In genomic region chr6:118419448-118420394, GRCh38 we compare ENCODE assay signal across 1 cellular context.
TF ChIP-seq lines count a peak whose summit lies in the region.

No MANE protein-coding gene starts in this region.

TF ChIP-seq in K562, 482 proteins besides CTCF, POLR2A, EP300 and RAD21 (continued from another document):
- TF ChIP-seq ZNF407 (IDR thresholded peaks at IDR 0.05; ENCODE audit: low read depth) (no peak), MAFK (IDR thresholded peaks at IDR 0.05; ENCODE audit: low read length) (peak; percentile 65), ZBTB40 (IDR thresholded peaks at IDR 0.05) (no peak), ZBTB40 (CRISPR knock-in tag; IDR thresholded peaks at IDR 0.05) (no peak), POLR2B (IDR thresholded peaks at IDR 0.05; ENCODE audit: low read depth, partially characterized antibody) (no peak), MAFF (IDR thresholded peaks at IDR 0.05; ENCODE audit: low read length) (peak; percentile 67), MAFG (tag; conservative IDR thresholded peaks at IDR 0.05) (peak; percentile 77), EWSR1 (IDR thresholded peaks at IDR 0.05; ENCODE audit: borderline replicate concordance, low read depth, partially characterized antibody) (no peak), ELF1 (tag; IDR thresholded peaks at IDR 0.05) (no peak), TEAD2 (tag; IDR thresholded peaks at IDR 0.05) (no peak), KLF1 (tag; IDR thresholded peaks at IDR 0.05) (no peak), C11orf30 (IDR thresholded peaks at IDR 0.05; ENCODE audit: low read depth) (peak; percentile 74), KLF6 (CRISPR knock-in tag; IDR thresholded peaks at IDR 0.05; ENCODE audit: borderline replicate concordance) (no peak), MTA1 (IDR thresholded peaks at IDR 0.05; ENCODE audit: borderline replicate concordance) (no peak), PTBP1 (IDR thresholded peaks at IDR 0.05; ENCODE audit: low read depth, low read length) (no peak), CGGBP1 (CRISPR knock-in tag; IDR thresholded peaks at IDR 0.05) (no peak), CBX2 (IDR thresholded peaks at IDR 0.05; ENCODE audit: insufficient read depth, low read length, poor library complexity, severe bottlenecking) (no peak), ZFP36 (IDR thresholded peaks at IDR 0.05; ENCODE audit: low read depth, low read length, partially characterized antibody) (no peak), TARDBP (IDR thresholded peaks at IDR 0.05) (no peak), SLC30A9 (CRISPR knock-in tag; IDR thresholded peaks at IDR 0.05) (no peak), SOX6 (IDR thresholded peaks at IDR 0.05) (no peak), CBFA2T3 (IDR thresholded peaks at IDR 0.05) (no peak), CCAR2 (IDR thresholded peaks at IDR 0.05; ENCODE audit: low read depth, low read length) (no peak), ZNF316 (IDR thresholded peaks at IDR 0.05) (peak; percentile 88)
TF ChIP-seq in K562: peak in this region for 5.
